ENCODE assay signal across 8 cellular contexts in the genomic region with DNA sequence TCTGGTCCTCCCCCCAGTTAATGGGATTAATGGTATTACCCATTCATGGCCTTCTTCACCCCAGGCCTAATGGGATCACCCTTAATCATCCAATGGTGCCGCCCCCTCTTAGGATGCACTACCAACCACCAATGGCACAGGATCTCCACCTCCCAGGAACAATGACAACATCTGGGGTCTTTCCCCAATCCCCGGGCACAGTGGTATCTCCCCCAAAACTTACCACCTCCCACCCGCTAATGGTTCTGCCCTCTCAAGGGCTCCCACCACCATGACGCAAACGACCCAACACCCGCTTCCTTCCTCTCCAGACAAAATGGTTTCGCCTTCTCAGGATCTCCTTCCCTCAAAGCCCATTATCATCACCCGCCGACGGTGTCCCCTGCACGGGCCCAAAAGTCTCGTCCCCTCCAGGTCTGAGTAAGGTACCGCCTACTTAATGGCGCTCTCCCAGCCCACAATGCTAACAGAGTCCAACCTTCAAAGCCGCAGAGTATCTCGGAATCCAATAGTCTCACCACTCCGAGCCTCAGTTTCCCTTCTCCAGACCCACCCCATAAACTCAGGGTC. TPM values are rescaled to one million over a fixed set of nuclear protein-coding genes. Genes with fewer than 3 reads are reported as not detected.
DNase-seq lines count a peak whose midpoint lies in the region; ATAC-seq lines count a peak whose summit lies in the region.

No MANE protein-coding gene starts in this region.

- no peaks in the 10 kb centered on the region for H3K27me3 Mint-ChIP-seq in activated CD8-positive, alpha-beta memory T cell treated with anti-CD3 and anti-CD28 coated beads, Interleukin-2, amount 10 ng/mL, durations not matched to agents 7 days and 5 days

- H3K9me3 Mint-ChIP-seq in activated CD8-positive, alpha-beta memory T cell treated with anti-CD3 and anti-CD28 coated beads, Interleukin-2, amount 10 ng/mL, durations not matched to agents 7 days and 5 days (ENCODE audit: low read depth): peaks cover 2% of the 10 kb centered on the region
- no peaks in the 10 kb centered on the region for H3K9me3 Mint-ChIP-seq in stimulated activated effector memory CD8-positive, alpha-beta T cell treated with anti-CD3 and anti-CD28 coated beads, Interleukin-12 subunit alpha, Interleukin-12 subunit beta, amount 100 ng/mL, for 72 hours

- DNase-seq in NCI-H2029 (lab: John Stamatoyannopoulos, UW): peak; percentile 15
- no peak for DNase-seq in NCI-H2029 treated with DMSO at 0.1 percent for 48 hours (lab: John Stamatoyannopoulos, UW)
- DNase-seq in NCI-H2227 treated with DMSO at 0.1 percent for 48 hours (lab: John Stamatoyannopoulos, UW): peak; percentile 81
- peak; percentile 73 for DNase-seq in activated CD8-positive, alpha-beta memory T cell treated with anti-CD3 and anti-CD28 coated beads, Interleukin-2, amount 10 ng/mL, durations not matched to agents 7 days and 5 days
- no peak for DNase-seq in epithelial cell of prostate (ENCODE audit: low read depth, low spot score)
- peak in 1 of 2 donors; percentile 3 for DNase-seq in stimulated activated effector memory CD8-positive, alpha-beta T cell treated with anti-CD3 and anti-CD28 coated beads, Interleukin-12 subunit alpha, Interleukin-12 subunit beta, amount 100 ng/mL, for 72 hours (ENCODE audit: low spot score in 2 of 2)

- no peaks in the 10 kb centered on the region for H3K27me3 ChIP-seq in mucosa of stomach (ENCODE audit: control insufficient read depth, insufficient read depth, low read length)

- ATAC-seq in HG02870 (IDR thresholded peaks at IDR 0.05; ENCODE audit: unreplicated experiment): peak; percentile 25
- peak; percentile 58 for ATAC-seq in activated CD8-positive, alpha-beta memory T cell treated with anti-CD3 and anti-CD28 coated beads, Interleukin-2, amount 10 ng/mL, durations not matched to agents 7 days and 5 days
- ATAC-seq in stimulated activated effector memory CD8-positive, alpha-beta T cell treated with anti-CD3 and anti-CD28 coated beads, Interleukin-12 subunit alpha, Interleukin-12 subunit beta, amount 100 ng/mL, for 72 hours: peak; percentile 71

- peak overlapping the region; percentile 98 for H3K27ac Mint-ChIP-seq in activated CD8-positive, alpha-beta memory T cell treated with anti-CD3 and anti-CD28 coated beads, Interleukin-2, amount 10 ng/mL, durations not matched to agents 7 days and 5 days
- H3K27ac Mint-ChIP-seq in stimulated activated effector memory CD8-positive, alpha-beta T cell treated with anti-CD3 and anti-CD28 coated beads, Interleukin-12 subunit alpha, Interleukin-12 subunit beta, amount 100 ng/mL, for 72 hours: peak overlapping the region; percentile 98

- peaks cover 44% of the 10 kb centered on the region for H3K4me1 Mint-ChIP-seq in activated CD8-positive, alpha-beta memory T cell treated with anti-CD3 and anti-CD28 coated beads, Interleukin-2, amount 10 ng/mL, durations not matched to agents 7 days and 5 days
- peaks cover 39% of the 10 kb centered on the region for H3K4me1 Mint-ChIP-seq in stimulated activated effector memory CD8-positive, alpha-beta T cell treated with anti-CD3 and anti-CD28 coated beads, Interleukin-12 subunit alpha, Interleukin-12 subunit beta, amount 100 ng/mL, for 72 hours

- CTCF ChIA-PET in activated CD8-positive, alpha-beta memory T cell treated with anti-CD3 and anti-CD28 coated beads, Interleukin-2, amount 10 ng/mL, durations not matched to agents 7 days and 5 days (lab: Charles Lee): interaction anchor here (0.9 kb wide), 1 partner anchor 42 kb away, joined by 4 read pairs; the partner anchor contains the start of gene TFE3

- peak overlapping the region; percentile 69 for H3K27ac ChIP-seq in epithelial cell of prostate

- peaks cover 38% of the 10 kb centered on the region for H3K36me3 Mint-ChIP-seq in activated CD8-positive, alpha-beta memory T cell treated with anti-CD3 and anti-CD28 coated beads, Interleukin-2, amount 10 ng/mL, durations not matched to agents 7 days and 5 days
- H3K36me3 Mint-ChIP-seq in stimulated activated effector memory CD8-positive, alpha-beta T cell treated with anti-CD3 and anti-CD28 coated beads, Interleukin-12 subunit alpha, Interleukin-12 subunit beta, amount 100 ng/mL, for 72 hours: peaks cover 48% of the 10 kb centered on the region

- H3K9ac ChIP-seq in mucosa of stomach (ENCODE audit: low read length): peak overlapping the region; percentile 73

- peak overlapping the region; percentile 63 for H3K4me3 ChIP-seq in mucosa of stomach (ENCODE audit: low read length)

- no peaks in the 10 kb centered on the region for H3K4me1 ChIP-seq in mucosa of stomach (ENCODE audit: control insufficient read depth, insufficient read depth, low read length)

- no peaks in the 10 kb centered on the region for H3K9me3 ChIP-seq in mucosa of stomach (ENCODE audit: control insufficient read depth, low read length)

- no peaks in the 10 kb centered on the region for H3K36me3 ChIP-seq in mucosa of stomach (ENCODE audit: control insufficient read depth, insufficient read depth, low read length)

- peak overlapping the region; percentile 99 for H3K4me3 Mint-ChIP-seq in activated CD8-positive, alpha-beta memory T cell treated with anti-CD3 and anti-CD28 coated beads, Interleukin-2, amount 10 ng/mL, durations not matched to agents 7 days and 5 days
- peak overlapping the region; percentile 90 for H3K4me3 Mint-ChIP-seq in stimulated activated effector memory CD8-positive, alpha-beta T cell treated with anti-CD3 and anti-CD28 coated beads, Interleukin-12 subunit alpha, Interleukin-12 subunit beta, amount 100 ng/mL, for 72 hours

RNA-seq across cellular contexts. Expression of gene GRIPAP1, which starts 0.5 kb away (rescaled TPM):
- 100 to 1,000 TPM; 104 to 126 TPM for total RNA-seq in activated CD8-positive, alpha-beta memory T cell treated with anti-CD3 and anti-CD28 coated beads, Interleukin-2, amount 10 ng/mL, durations not matched to agents 7 days and 5 days

RNA-seq across cellular contexts. Expression of gene KCND1, which starts 30.0 kb away (rescaled TPM):
- 1 to 10 TPM; 2.9 to 5.5 TPM for total RNA-seq in activated CD8-positive, alpha-beta memory T cell treated with anti-CD3 and anti-CD28 coated beads, Interleukin-2, amount 10 ng/mL, durations not matched to agents 7 days and 5 days

RNA-seq across cellular contexts. Expression of gene TFE3, which starts 41.6 kb away (rescaled TPM):
- total RNA-seq in activated CD8-positive, alpha-beta memory T cell treated with anti-CD3 and anti-CD28 coated beads, Interleukin-2, amount 10 ng/mL, durations not matched to agents 7 days and 5 days: 10 to 100 TPM; 29.4 to 34.1 TPM

RNA-seq across cellular contexts. Expression of gene OTUD5, which starts 44.2 kb away (rescaled TPM):
- total RNA-seq in activated CD8-positive, alpha-beta memory T cell treated with anti-CD3 and anti-CD28 coated beads, Interleukin-2, amount 10 ng/mL, durations not matched to agents 7 days and 5 days: 10 to 100 TPM; 56.9 to 65.2 TPM

RNA-seq across cellular contexts. Expression of gene CCDC120, which starts 57.2 kb away (rescaled TPM):
- total RNA-seq in activated CD8-positive, alpha-beta memory T cell treated with anti-CD3 and anti-CD28 coated beads, Interleukin-2, amount 10 ng/mL, durations not matched to agents 7 days and 5 days: 1 to 10 TPM; 6.9 to 7.9 TPM

Comparison
In these comparisons a context has a peak if more than half of its experiments do, and no peak if none do; other contexts are left out.
1. DNase-seq: peak in NCI-H2029 (single experiment), NCI-H2227 treated with DMSO at 0.1 percent for 48 hours (single experiment) and activated CD8-positive, alpha-beta memory T cell treated with anti-CD3 and anti-CD28 coated beads, Interleukin-2, amount 10 ng/mL, durations not matched to agents 7 days and 5 days (single experiment); none in NCI-H2029 treated with DMSO at 0.1 percent for 48 hours (single experiment) and epithelial cell of prostate (single experiment).
2. Peak in every context shown above with its lines, with median percentiles within 50 percentile points of each other: ATAC-seq.